ENCODE assay signal across 30 cellular contexts in the genomic region with DNA sequence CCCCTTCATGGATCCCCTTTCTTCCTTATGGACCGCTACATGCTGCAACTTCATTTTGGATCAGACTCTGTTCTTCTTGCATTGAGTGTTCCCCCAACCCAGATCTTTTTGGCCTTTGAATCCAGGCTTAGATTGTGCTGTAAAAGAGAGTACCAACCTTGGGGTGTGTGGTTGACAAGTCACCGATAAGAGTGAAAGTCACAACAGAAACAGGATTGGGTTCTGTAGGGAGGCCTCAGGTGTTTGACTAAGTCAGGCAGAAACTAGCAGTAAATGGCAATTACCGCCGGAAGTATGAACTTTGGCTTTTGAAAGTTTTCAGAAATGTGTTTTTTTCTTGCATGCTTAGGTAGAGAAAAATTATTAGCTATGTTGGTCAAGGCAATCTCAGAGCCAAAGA.
"Had no signal": no experiment of that assay in that cellular context is flagged by ENCODE, and none has a peak within 500 bp of the region (broad histone marks: within the 10 kb centered on the region; RNA-seq: fewer than 3 reads in every experiment).

No MANE protein-coding gene starts in this region.

- H3K4me3 Mint-ChIP-seq: immature natural killer cell; naive thymus-derived CD8-positive, alpha-beta T cell; nephron; neural crest cell had no signal

- H3K4me1 ChIP-seq: left lung, lower lobe of right lung, pancreas, prostate gland, stomach, testis, thyroid gland, transverse colon, upper lobe of left lung had no signal

- H3K4me1 Mint-ChIP-seq: immature natural killer cell, neural crest cell had no signal

- ATAC-seq: left colon; left lung; lower lobe of right lung; naive thymus-derived CD8-positive, alpha-beta T cell; pancreas; right cardiac atrium; sciatic nerve had no signal

- H3K27me3 ChIP-seq: left lung, pancreas, stomach, testis, thyroid gland, transverse colon, upper lobe of left lung, vagina had no signal

- H3K27ac ChIP-seq: left lung, lower lobe of right lung, pancreas, prostate gland, skin epidermis, stomach, testis, thyroid gland, transverse colon, upper lobe of left lung, vagina had no signal

- H3K36me3 Mint-ChIP-seq: immature natural killer cell; naive thymus-derived CD8-positive, alpha-beta T cell had no signal

- DNase-seq: hypothalamus; immature natural killer cell; kidney; left colon; left lung; lower lobe of right lung; mammary epithelial cell; mesenchymal stem cell; naive thymus-derived CD8-positive, alpha-beta T cell; nucleus accumbens; pancreas; posterior cingulate gyrus; retina; right cardiac atrium; stimulated activated CD4-positive, alpha-beta T cell treated with anti-CD3 and anti-CD28 coated beads, Interleukin-12 subunit alpha, Interleukin-12 subunit beta, amount 100 ng/mL, for 4 hours; stimulated activated CD4-positive, alpha-beta T cell treated with anti-CD3 and anti-CD28 coated beads, Interleukin-15, amount 100 ng/mL, for 24 hours; stimulated activated CD4-positive, alpha-beta T cell treated with anti-CD3 and anti-CD28 coated beads, Interleukin-2, amount 100 ng/mL, for 24 hours; stimulated activated CD4-positive, alpha-beta T cell treated with anti-CD3 and anti-CD28 coated beads, Interleukin-4, amount 100 ng/mL, for 1 hour; stimulated activated naive CD4-positive, alpha-beta T cell; stomach; testis; thyroid gland; transverse colon; upper lobe of left lung had no signal

- H3K27me3 Mint-ChIP-seq: naive thymus-derived CD8-positive, alpha-beta T cell had no signal

- H3K27ac Mint-ChIP-seq: immature natural killer cell, nephron had no signal

- H3K9me3 Mint-ChIP-seq: immature natural killer cell, neural crest cell had no signal

- H3K4me3 ChIP-seq: left lung, lower lobe of right lung, pancreas, prostate gland, skin epidermis, stomach, testis, thyroid gland, transverse colon, upper lobe of left lung, vagina had no signal

- H3K9me3 ChIP-seq: left lung, lower lobe of right lung, pancreas, prostate gland, testis, thyroid gland, transverse colon, upper lobe of left lung, vagina had no signal

- H3K36me3 ChIP-seq: left lung, lower lobe of right lung, pancreas, prostate gland, stomach, thyroid gland, transverse colon, upper lobe of left lung, vagina had no signal
